In the genomic region with DNA sequence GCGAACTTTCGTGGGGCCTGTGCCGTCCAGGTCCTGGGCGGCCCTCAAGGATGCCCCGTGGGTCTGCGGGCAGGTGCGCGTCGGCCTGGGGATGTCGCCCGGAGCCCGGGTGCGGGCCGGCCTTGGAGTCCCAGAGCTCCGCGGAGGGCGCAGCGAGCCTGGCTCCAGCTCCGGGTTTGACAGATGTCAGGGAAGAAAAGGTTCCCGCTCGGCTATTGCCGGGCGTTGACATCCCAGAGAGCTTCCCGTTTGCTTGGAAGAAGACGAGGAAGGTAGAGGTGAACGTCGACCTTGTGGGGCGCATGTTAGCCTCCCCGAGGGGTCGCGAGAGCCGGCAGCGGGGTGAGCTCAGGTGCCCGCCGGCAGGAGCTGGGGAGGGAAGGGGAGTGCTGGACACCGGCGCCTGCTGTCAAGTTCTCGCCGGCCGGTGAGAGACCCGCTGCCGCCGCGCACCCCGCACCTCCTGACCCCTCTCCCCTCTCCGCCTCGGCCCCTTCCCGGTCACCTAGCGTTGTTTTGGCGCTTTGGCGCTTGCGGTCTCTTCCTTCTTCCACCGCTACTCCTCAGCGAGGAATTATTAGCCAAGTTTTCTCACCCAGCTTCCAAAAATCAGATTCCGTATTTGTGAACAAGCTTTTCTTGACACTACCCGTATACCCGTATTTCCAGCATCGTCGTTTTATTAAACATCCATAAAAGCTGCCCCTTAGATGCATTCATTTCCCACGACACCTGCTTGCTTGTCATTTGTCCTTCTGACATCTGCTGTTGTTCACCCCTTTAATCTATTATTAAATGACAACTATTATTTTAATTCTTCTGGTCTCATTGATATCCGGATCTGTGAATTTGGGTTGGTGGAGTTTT, we compare ENCODE assay signal across 8 cellular contexts. TPM values are rescaled to one million over a fixed set of nuclear protein-coding genes. Genes with fewer than 3 reads are reported as not detected.
DNase-seq lines count a peak whose midpoint lies in the region; ATAC-seq and TF ChIP-seq lines count a peak whose summit lies in the region.

No MANE protein-coding gene starts in this region.

- TF ChIP-seq CTCF in LNCaP clone FGC (IDR thresholded peaks at IDR 0.05; ENCODE audit: control insufficient read depth, extremely low read depth, insufficient read depth): no peak
- no peak for TF ChIP-seq CTCF in BE2C (IDR thresholded peaks at IDR 0.05; ENCODE audit: low read depth, low read length)

- peaks cover 17% of the 10 kb centered on the region for H3K4me1 ChIP-seq in mucosa of stomach (ENCODE audit: control insufficient read depth, insufficient read depth, low read length)
- H3K4me1 ChIP-seq in BE2C: no peaks in the 10 kb centered on the region

- H3K36me3 ChIP-seq in mucosa of stomach (ENCODE audit: control insufficient read depth, insufficient read depth, low read length): no peaks in the 10 kb centered on the region
- H3K36me3 ChIP-seq in BE2C: no peaks in the 10 kb centered on the region

- peaks cover 26% of the 10 kb centered on the region for H3K27me3 Mint-ChIP-seq in dendritic cell treated with granulocyte-macrophage colony-stimulating factor and Interleukin-4, amounts not matched to agents 40 ng/mL and 50 ng/mL, for 4 days

- H3K4me1 Mint-ChIP-seq in dendritic cell treated with granulocyte-macrophage colony-stimulating factor and Interleukin-4, amounts not matched to agents 40 ng/mL and 50 ng/mL, for 4 days (ENCODE audit: low read depth): peaks cover 52% of the 10 kb centered on the region

- peak overlapping the region; percentile 86 for H3K4me3 Mint-ChIP-seq in dendritic cell treated with granulocyte-macrophage colony-stimulating factor and Interleukin-4, amounts not matched to agents 40 ng/mL and 50 ng/mL, for 4 days

- DNase-seq in NCI-H1092 (lab: John Stamatoyannopoulos, UW): peak; percentile 14
- no peak for DNase-seq in NCI-H1092 treated with DMSO at 0.1 percent for 48 hours (lab: John Stamatoyannopoulos, UW)
- no peak for DNase-seq in LNCaP clone FGC (ENCODE audit: low read depth)
- DNase-seq in BE2C: no peak
- DNase-seq in inferior parietal cortex (ENCODE audit: extremely low spot score): no peak

- no peaks in the 10 kb centered on the region for H3K9me3 Mint-ChIP-seq in dendritic cell treated with granulocyte-macrophage colony-stimulating factor and Interleukin-4, amounts not matched to agents 40 ng/mL and 50 ng/mL, for 4 days

- peak overlapping the region; percentile 67 for H3K9ac ChIP-seq in mucosa of stomach (ENCODE audit: low read length)

- peak overlapping the region; percentile 74 for H3K27ac Mint-ChIP-seq in dendritic cell treated with granulocyte-macrophage colony-stimulating factor and Interleukin-4, amounts not matched to agents 40 ng/mL and 50 ng/mL, for 4 days

- H3K9me3 ChIP-seq in mucosa of stomach (ENCODE audit: control insufficient read depth, low read length) (no peaks in the 10 kb centered on the region), BE2C (no peaks in the 10 kb centered on the region)

- intact Hi-C loops in dendritic cell treated with granulocyte-macrophage colony-stimulating factor and Interleukin-4, amounts not matched to agents 40 ng/mL and 50 ng/mL, for 4 days (cut with micrococcal nuclease): loop anchor here (2.0 to 5.0 kb wide), 3 partner anchors 24 to 72 kb away; no protein-coding TSS in a partner anchor

- ATAC-seq in GM21447 (IDR thresholded peaks at IDR 0.05; ENCODE audit: unreplicated experiment): no peak

- H3K27me3 ChIP-seq in mucosa of stomach (ENCODE audit: control insufficient read depth, insufficient read depth, low read length) (peaks cover 9% of the 10 kb centered on the region), BE2C (peaks cover 21% of the 10 kb centered on the region; the same call in 1 of the 2 replicates)

- H3K4me3 ChIP-seq in LNCaP clone FGC (ENCODE audit: low read depth, low read length) (peak overlapping the region; percentile 76), mucosa of stomach (ENCODE audit: low read length) (peak overlapping the region; percentile 48), BE2C (ENCODE audit: low read depth, low read length) (no peak overlapping the region)

- peaks cover 43% of the 10 kb centered on the region for H3K36me3 Mint-ChIP-seq in dendritic cell treated with granulocyte-macrophage colony-stimulating factor and Interleukin-4, amounts not matched to agents 40 ng/mL and 50 ng/mL, for 4 days (ENCODE audit: low read depth)

RNA-seq across cellular contexts. Expression of a gene that starts 1.3 kb away (rescaled TPM):
- 2.4 TPM for polyA plus RNA-seq in BE2C (2012; ENCODE audit: insufficient read depth, insufficient read length, low read depth)
